In the genomic region with DNA sequence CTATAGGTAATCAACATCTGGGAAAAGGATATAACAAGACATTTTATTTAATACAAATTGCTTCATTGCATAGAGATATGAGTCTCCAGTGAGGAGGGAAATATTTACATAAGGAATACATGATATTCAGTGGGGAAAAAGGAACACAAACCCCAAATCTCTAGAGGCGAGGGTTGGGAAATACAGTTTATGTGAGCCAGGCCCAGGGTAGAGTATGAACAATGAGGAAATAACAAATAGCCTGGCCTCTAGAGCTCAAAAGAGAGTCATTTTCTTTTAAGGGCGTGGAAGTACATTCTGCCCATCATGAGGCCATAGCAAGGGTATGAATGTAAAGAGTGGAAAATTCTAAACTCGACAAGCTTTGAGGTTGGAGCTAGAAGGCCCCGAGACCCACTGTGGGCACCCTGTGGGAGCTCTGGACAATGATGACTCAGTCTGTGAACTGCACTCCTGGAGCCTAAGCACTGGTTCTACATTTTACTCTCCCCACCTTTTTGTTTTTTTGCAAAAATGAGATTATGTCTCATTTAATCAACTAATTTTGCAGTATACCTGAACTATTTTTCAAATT, we compare ENCODE assay signal across 1 cellular context.
TF ChIP-seq lines count a peak whose summit lies in the region.

No MANE protein-coding gene starts in this region.

TF ChIP-seq in IMR-90, 13 proteins besides CTCF, POLR2A, EP300 and RAD21 (continued from another document):
- TF ChIP-seq CEBPB (IDR thresholded peaks at IDR 0.05; ENCODE audit: low read depth, low read length), result no peak
TF ChIP-seq in IMR-90: peak in this region for 0.
